Comparison of ENCODE assay signal across 8 cellular contexts in the genomic region with DNA sequence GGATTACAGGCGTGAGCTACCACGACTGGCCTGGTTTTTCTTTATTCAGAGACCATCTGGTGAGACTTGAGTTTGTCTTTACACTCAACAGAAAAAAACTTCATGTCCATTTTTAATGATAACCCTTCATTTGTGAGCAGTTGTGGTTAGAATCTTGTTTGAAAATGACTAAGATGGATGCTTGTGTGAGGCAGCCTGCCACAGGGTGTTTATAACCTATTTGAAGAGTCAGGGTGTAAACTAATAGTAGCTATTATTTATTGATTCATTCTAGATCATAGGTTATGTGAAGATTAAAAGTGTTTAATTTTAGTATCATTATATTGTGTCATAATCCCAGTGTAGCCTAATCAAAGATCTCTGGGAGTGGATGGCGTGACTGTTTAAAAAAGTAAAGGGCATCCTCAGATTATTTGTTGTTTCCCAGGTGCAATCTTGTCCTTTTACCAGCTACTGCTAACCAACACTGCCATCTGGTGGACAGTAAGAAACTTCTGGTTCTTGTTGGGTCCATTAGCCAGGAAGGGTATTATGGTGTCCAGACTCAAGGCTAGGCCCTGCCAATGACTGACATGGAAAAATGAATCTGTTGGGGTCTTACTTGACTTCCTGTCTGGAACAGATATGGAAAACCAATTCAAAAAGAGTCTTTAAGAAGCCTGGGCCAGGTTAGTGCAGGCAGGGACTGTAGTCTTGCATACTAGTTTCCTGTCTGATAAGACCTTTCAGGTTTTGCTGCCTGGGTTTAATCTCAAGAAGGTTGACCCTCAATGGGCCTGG. TPM values are rescaled to one million over a fixed set of nuclear protein-coding genes. Genes with fewer than 3 reads are reported as not detected.
DNase-seq lines count a peak whose midpoint lies in the region; TF ChIP-seq lines count a peak whose summit lies in the region.

No MANE protein-coding gene starts in this region.

- DNase-seq in GM10248 (ENCODE audit: extremely low spot score): peak; percentile 62
- DNase-seq in HFFc6: peak; percentile 77
- peak; percentile 88 for DNase-seq in NAMALWA (ENCODE audit: low spot score)
- DNase-seq in SJSA1 (ENCODE audit: low read depth in 1 of 2, low spot score in 2 of 2): peak; percentile 54 to 56
- DNase-seq in iPS DF 6.9 (ENCODE audit: low read depth, low spot score): peak; percentile 79
- DNase-seq in stimulated activated CD4-positive, alpha-beta T cell treated with anti-CD3 and anti-CD28 coated beads, Interleukin-1b, Interleukin-23, amount 100 ng/mL, for 24 hours (ENCODE audit: low read depth in 4 of 4, low spot score in 1 of 4): peak in 3 of 4 experiments; percentile 9 to 10 (median 10)

- H3K4me1 Mint-ChIP-seq in HFFc6 (ENCODE audit: low read depth) (peaks cover 27% of the 10 kb centered on the region), brain (peaks cover 11% of the 10 kb centered on the region)

- no peaks in the 10 kb centered on the region for H3K4me1 ChIP-seq in SJSA1 (replicated peaks)
- no peaks in the 10 kb centered on the region for H3K4me1 ChIP-seq in iPS DF 6.9 (ENCODE audit: control insufficient read depth, insufficient read depth, low read length)

- H3K27ac Mint-ChIP-seq in HFFc6: no peak overlapping the region
- H3K27ac Mint-ChIP-seq in brain: peak overlapping the region in 2 of 5 experiments; percentile 51 to 63

- H3K27me3 ChIP-seq in SJSA1 (replicated peaks) (no peaks in the 10 kb centered on the region; the same call in 1 of the 2 replicates), iPS DF 6.9 (ENCODE audit: control insufficient read depth, insufficient read depth, low read length) (no peaks in the 10 kb centered on the region)

- no CpG with 5 or more reads among the region's 3 CpGs for WGBS in iPS DF 6.9 (ENCODE audit: insufficient coverage, insufficient read length)

- H3K36me3 ChIP-seq in SJSA1 (peaks cover 25% of the 10 kb centered on the region), iPS DF 6.9 (ENCODE audit: control insufficient read depth, insufficient read depth, low read length) (no peaks in the 10 kb centered on the region)

- H3K27ac ChIP-seq in 22Rv1 (no peak overlapping the region), SJSA1 (no peak overlapping the region), iPS DF 6.9 (ENCODE audit: low read length) (no peak overlapping the region)

- no peaks in the 10 kb centered on the region; the same call in 1 of the 2 replicates for H3K27me3 Mint-ChIP-seq in HFFc6 (ENCODE audit: insufficient read depth)
- H3K27me3 Mint-ChIP-seq in brain: peaks cover under 1% of the 10 kb centered on the region

- H3K9me3 ChIP-seq in SJSA1 (replicated peaks): no peaks in the 10 kb centered on the region
- H3K9me3 ChIP-seq in iPS DF 6.9 (ENCODE audit: control insufficient read depth, insufficient read depth, low read length): no peaks in the 10 kb centered on the region

- TF ChIP-seq CTCF in 22Rv1 (IDR thresholded peaks at IDR 0.05) (peak; percentile 86), GM10248 (IDR thresholded peaks at IDR 0.05; ENCODE audit: control extremely low read depth, extremely low read depth, low read depth, missing control alignments) (peak; percentile 64), HFFc6 (IDR thresholded peaks at IDR 0.05) (peak; percentile 95), brain (conservative IDR thresholded peaks at IDR 0.05) (peak; percentile 79 to 93)

- POLR2A ChIA-PET in GM10248 (lab: Yijun Ruan, JAX): no interaction called here

- H3K4me3 ChIP-seq in SJSA1 (no peak overlapping the region), iPS DF 6.9 (ENCODE audit: low read length) (no peak overlapping the region)

- H3K36me3 Mint-ChIP-seq in HFFc6 (ENCODE audit: low read depth): peaks cover 23% of the 10 kb centered on the region
- peaks cover 23% of the 10 kb centered on the region for H3K36me3 Mint-ChIP-seq in brain

- no peaks in the 10 kb centered on the region for H3K9me3 Mint-ChIP-seq in HFFc6
- no peaks in the 10 kb centered on the region for H3K9me3 Mint-ChIP-seq in brain

- no peak overlapping the region for H3K4me3 Mint-ChIP-seq in HFFc6
- no peak overlapping the region for H3K4me3 Mint-ChIP-seq in brain

- CTCF ChIA-PET in GM10248 (lab: Yijun Ruan, JAX): interaction anchor here (0.7 to 7.8 kb wide), 63 partner anchors 10 to 893 kb away, joined by 3 to 92 read pairs (median 5); a partner anchor contains a TSS

RNA-seq across cellular contexts. Expression of a gene that starts 24.9 kb away (rescaled TPM):
- 10 to 100 TPM; 25.6 to 31.2 (median 28.0) TPM for total RNA-seq in HFFc6 (2021; fragmentation: NEBNext Ultra II Directional; extraction: Animal tissue kit (Norgen Biotek cat#: 25700))
- total RNA-seq in SJSA1 (2014; rRNA removed; shearing (Covaris generic)): 12.0 and 25.7 TPM in 2 replicates
- polyA plus RNA-seq in brain (ENCODE audit: insufficient read depth, low read depth, low replicate concordance): 7.1 TPM

Comparison
In these comparisons a context has a peak if more than half of its experiments do, and no peak if none do; other contexts are left out.
1. DNase-seq: peak in every context shown above with its lines; median percentile 88 in NAMALWA; 79 in iPS DF 6.9; 77 in HFFc6; 62 in GM10248; 55 in SJSA1; 10 in stimulated activated CD4-positive, alpha-beta T cell treated with anti-CD3 and anti-CD28 coated beads, Interleukin-1b, Interleukin-23, amount 100 ng/mL, for 24 hours.